8 cellular contexts compared by ENCODE assay signal in genomic region chr17:37358098-37358829, GRCh38. TPM values are rescaled to one million over a fixed set of nuclear protein-coding genes. Genes with fewer than 3 reads are reported as not detected.
DNase-seq lines count a peak whose midpoint lies in the region; ATAC-seq lines count a peak whose summit lies in the region.

No MANE protein-coding gene starts in this region.

- H3K9ac ChIP-seq in endocrine pancreas (ENCODE audit: control insufficient read depth, insufficient read depth, low read length), result peak overlapping the region; percentile 69

- no peaks in the 10 kb centered on the region for H3K9me3 ChIP-seq in endocrine pancreas (ENCODE audit: control insufficient read depth, low read length)

- ATAC-seq in HG02678 (IDR thresholded peaks at IDR 0.05; ENCODE audit: unreplicated experiment), result peak; percentile 16
- ATAC-seq in memory B cell (ENCODE audit: low read depth), result no peak

- H3K27me3 ChIP-seq in endocrine pancreas (ENCODE audit: control insufficient read depth, insufficient read depth, low read length), result no peaks in the 10 kb centered on the region

- H3K27ac Mint-ChIP-seq in activated CD4-positive, alpha-beta T cell treated with anti-CD3 and anti-CD28 coated beads, Interleukin-2, amount 10 ng/mL, durations not matched to agents 7 days and 5 days, result peak overlapping the region; percentile 89
- peak overlapping the region; percentile 78 for H3K27ac Mint-ChIP-seq in memory B cell

- CTCF ChIA-PET in activated CD4-positive, alpha-beta T cell treated with anti-CD3 and anti-CD28 coated beads, Interleukin-2, amount 10 ng/mL, durations not matched to agents 7 days and 5 days (lab: Charles Lee), result interaction anchor here (0.5 to 2.6 kb wide), 4 partner anchors 15 to 378 kb away, joined by 3 to 13 read pairs (median 3); partner anchors contain the start of gene C17orf78

- peak overlapping the region; percentile 73 for H3K4me3 ChIP-seq in endocrine pancreas (ENCODE audit: control insufficient read depth, insufficient read depth, low read length)

- H3K4me3 Mint-ChIP-seq in activated CD4-positive, alpha-beta T cell treated with anti-CD3 and anti-CD28 coated beads, Interleukin-2, amount 10 ng/mL, durations not matched to agents 7 days and 5 days, result peak overlapping the region; percentile 88
- H3K4me3 Mint-ChIP-seq in memory B cell, result peak overlapping the region; percentile 88

- no peaks in the 10 kb centered on the region for H3K9me3 Mint-ChIP-seq in activated CD4-positive, alpha-beta T cell treated with anti-CD3 and anti-CD28 coated beads, Interleukin-2, amount 10 ng/mL, durations not matched to agents 7 days and 5 days
- H3K9me3 Mint-ChIP-seq in memory B cell, result no peaks in the 10 kb centered on the region

- POLR2A ChIA-PET in activated CD4-positive, alpha-beta T cell treated with anti-CD3 and anti-CD28 coated beads, Interleukin-2, amount 10 ng/mL, durations not matched to agents 7 days and 5 days (lab: Charles Lee), result interaction anchor here (0.5 kb wide), 1 partner anchor 33 kb away, joined by 5 read pairs; no protein-coding TSS in a partner anchor

- H3K27me3 Mint-ChIP-seq in activated CD4-positive, alpha-beta T cell treated with anti-CD3 and anti-CD28 coated beads, Interleukin-2, amount 10 ng/mL, durations not matched to agents 7 days and 5 days, result no peaks in the 10 kb centered on the region
- no peaks in the 10 kb centered on the region for H3K27me3 Mint-ChIP-seq in memory B cell

- H3K36me3 ChIP-seq in endocrine pancreas (ENCODE audit: control insufficient read depth, insufficient read depth, low read length), result no peaks in the 10 kb centered on the region

- H3K4me1 ChIP-seq in endocrine pancreas (ENCODE audit: control insufficient read depth, insufficient read depth, low read length), result peaks cover 5% of the 10 kb centered on the region

- H3K4me1 Mint-ChIP-seq in activated CD4-positive, alpha-beta T cell treated with anti-CD3 and anti-CD28 coated beads, Interleukin-2, amount 10 ng/mL, durations not matched to agents 7 days and 5 days, result peaks cover 25% of the 10 kb centered on the region
- peaks cover 16% of the 10 kb centered on the region for H3K4me1 Mint-ChIP-seq in memory B cell

- DNase-seq in DMS153 (lab: John Stamatoyannopoulos, UW), result peak; percentile 19
- no peak for DNase-seq in DMS153 treated with DMSO at 0.1 percent for 48 hours (lab: John Stamatoyannopoulos, UW; ENCODE audit: unreplicated experiment)
- DNase-seq in NCI-H2171 (lab: John Stamatoyannopoulos, UW), result peak; percentile 37
- peak; percentile 40 for DNase-seq in activated CD4-positive, alpha-beta T cell treated with anti-CD3 and anti-CD28 coated beads, Interleukin-2, amount 10 ng/mL, durations not matched to agents 7 days and 5 days
- peak in 1 of 2 donors; percentile 0 for DNase-seq in memory B cell (ENCODE audit: low spot score in 2 of 2)
- peak; percentile 3 for DNase-seq in stimulated activated CD8-positive, alpha-beta memory T cell treated with anti-CD3 and anti-CD28 coated beads, Interleukin-15, amount 100 ng/mL, for 24 hours (ENCODE audit: low read depth)

- peaks cover 1% of the 10 kb centered on the region for H3K36me3 Mint-ChIP-seq in activated CD4-positive, alpha-beta T cell treated with anti-CD3 and anti-CD28 coated beads, Interleukin-2, amount 10 ng/mL, durations not matched to agents 7 days and 5 days (ENCODE audit: low read depth)
- H3K36me3 Mint-ChIP-seq in memory B cell, result no peaks in the 10 kb centered on the region

RNA-seq across cellular contexts. Expression of gene C17orf78, which starts 17.5 kb away (rescaled TPM):
- total RNA-seq in activated CD4-positive, alpha-beta T cell treated with anti-CD3 and anti-CD28 coated beads, Interleukin-2, amount 10 ng/mL, durations not matched to agents 7 days and 5 days, result not detected

RNA-seq across cellular contexts. Expression of gene ACACA, which starts 48.4 kb away (rescaled TPM):
- total RNA-seq in activated CD4-positive, alpha-beta T cell treated with anti-CD3 and anti-CD28 coated beads, Interleukin-2, amount 10 ng/mL, durations not matched to agents 7 days and 5 days, result 10 to 100 TPM; 38.7 TPM

RNA-seq across cellular contexts. Expression of gene TADA2A, which starts 48.4 kb away (rescaled TPM):
- total RNA-seq in activated CD4-positive, alpha-beta T cell treated with anti-CD3 and anti-CD28 coated beads, Interleukin-2, amount 10 ng/mL, durations not matched to agents 7 days and 5 days, result 10 to 100 TPM; 40.9 to 45.0 TPM
